8 cellular contexts compared by ENCODE assay signal in the genomic region with DNA sequence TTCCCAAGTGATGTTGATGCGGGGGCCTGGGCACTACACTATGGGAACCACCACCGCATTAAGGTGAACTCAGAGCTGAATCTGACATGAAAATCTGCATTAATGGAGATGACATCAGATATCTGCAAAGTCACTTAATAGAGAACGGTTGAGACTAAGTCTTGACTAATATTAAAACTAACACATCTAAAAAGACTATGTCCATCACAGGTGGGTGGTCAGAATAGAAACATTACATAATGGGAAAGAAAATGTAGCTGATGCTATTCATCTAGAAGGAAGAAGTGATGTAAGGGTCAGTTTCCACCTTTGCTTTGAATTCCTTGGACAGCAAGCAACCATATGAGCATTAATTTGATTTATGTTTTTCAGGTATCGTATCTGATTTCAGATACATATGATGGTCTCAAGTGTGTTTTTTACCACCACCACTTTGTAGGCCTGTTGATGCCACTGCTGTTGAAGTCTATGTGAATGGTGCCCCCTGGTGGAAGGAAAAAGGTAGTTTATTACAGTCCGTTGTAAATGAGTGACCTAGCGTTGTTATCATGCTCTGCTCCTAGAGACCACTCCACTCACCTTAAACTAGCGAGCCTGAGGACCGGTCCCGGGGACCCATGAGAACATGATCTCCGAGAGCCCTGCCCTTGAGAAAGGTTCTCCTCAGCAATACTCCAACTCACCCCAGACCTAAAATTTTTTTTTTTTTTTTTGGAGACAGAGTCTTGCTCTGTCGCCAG.
DNase-seq lines count a peak whose midpoint lies in the region; ATAC-seq and TF ChIP-seq lines count a peak whose summit lies in the region.

No MANE protein-coding gene starts in this region.

- H3K4me3 ChIP-seq in GM12875 (ENCODE audit: low read depth, low read length) (no peak overlapping the region), ascending aorta (no peak overlapping the region), smooth muscle cell (no peak overlapping the region)

- DNase-seq in A172 (ENCODE audit: low spot score) (peak; percentile 83), NCI-H1092 (lab: John Stamatoyannopoulos, UW) (peak; percentile 73), ascending aorta (ENCODE audit: low spot score in 2 of 2) (peak in 1 of 2 donors; percentile 76), hepatic stellate cell (ENCODE audit: low spot score) (peak; percentile 50), smooth muscle cell (lab: John Stamatoyannopoulos, UW; ENCODE audit: unreplicated experiment) (no peak)

- intact Hi-C loops in ascending aorta (cut with DNase I): loop anchor here (1.0 to 5.0 kb wide), 3 partner anchors 75 to 281 kb away; a partner anchor contains a TSS

- H3K9me3 ChIP-seq in ascending aorta: no peaks in the 10 kb centered on the region
- H3K9me3 ChIP-seq in smooth muscle cell (replicated peaks; ENCODE audit: low read depth): no peaks in the 10 kb centered on the region

- H4K20me1 ChIP-seq in smooth muscle cell (ENCODE audit: low read depth): no peaks in the 10 kb centered on the region

- H3K4me1 ChIP-seq in ascending aorta (no peaks in the 10 kb centered on the region), smooth muscle cell (ENCODE audit: low read depth) (no peaks in the 10 kb centered on the region)

- H2AFZ ChIP-seq in smooth muscle cell (ENCODE audit: low read depth): no peak overlapping the region

- H3K36me3 ChIP-seq in ascending aorta (no peaks in the 10 kb centered on the region), smooth muscle cell (ENCODE audit: low read depth) (no peaks in the 10 kb centered on the region)

- ATAC-seq in HG02759 (IDR thresholded peaks at IDR 0.05; ENCODE audit: unreplicated experiment) (peak; percentile 74), SK-N-SH treated with all-trans-retinoic acid at 6 μM for 48 hours (peak; percentile 99)

- no peaks in the 10 kb centered on the region for H3K79me2 ChIP-seq in smooth muscle cell (ENCODE audit: low read depth)

- peak; percentile 40; the same call in 1 of the 2 replicates for TF ChIP-seq CTCF in GM12875 (IDR thresholded peaks at IDR 0.05; ENCODE audit: borderline replicate concordance, insufficient read depth, low read depth, low read length)
- TF ChIP-seq CTCF in ascending aorta (IDR thresholded peaks at IDR 0.05): peak; percentile 76 to 81 (median 80)
- TF ChIP-seq CTCF in smooth muscle cell (IDR thresholded peaks at IDR 0.05; ENCODE audit: borderline replicate concordance, insufficient read depth, poor library complexity, severe bottlenecking): peak; percentile 69

- no peak overlapping the region for H3K27ac ChIP-seq in ascending aorta
- no peak overlapping the region for H3K27ac ChIP-seq in smooth muscle cell (ENCODE audit: low read depth)

- no peak overlapping the region for H3K4me2 ChIP-seq in smooth muscle cell

- 50% methylated on average over 11 of the region's 11 CpGs for WGBS in smooth muscle cell (ENCODE audit: low lambda C conversion rate)

- no peak overlapping the region for H3K9ac ChIP-seq in smooth muscle cell (ENCODE audit: low read depth)

- no peaks in the 10 kb centered on the region for H3F3A ChIP-seq in smooth muscle cell (ENCODE audit: low read depth)

- no peaks in the 10 kb centered on the region for H3K27me3 ChIP-seq in ascending aorta
- H3K27me3 ChIP-seq in smooth muscle cell (ENCODE audit: low read depth): no peaks in the 10 kb centered on the region

TF ChIP-seq in SK-N-SH treated with all-trans-retinoic acid at 6 μM for 48 hours, 23 proteins besides CTCF, POLR2A, EP300 and RAD21:
- TF ChIP-seq CSDC2 (CRISPR knock-in tag; IDR thresholded peaks at IDR 0.05) (no peak), OSR1 (CRISPR knock-in tag; IDR thresholded peaks at IDR 0.05) (no peak), PPARA (CRISPR knock-in tag; IDR thresholded peaks at IDR 0.05; ENCODE audit: borderline replicate concordance) (no peak), SNAI2 (CRISPR knock-in tag; IDR thresholded peaks at IDR 0.05) (no peak), TOX (CRISPR knock-in tag; IDR thresholded peaks at IDR 0.05; ENCODE audit: borderline replicate concordance) (no peak), ISL1 (CRISPR knock-in tag; IDR thresholded peaks at IDR 0.05) (no peak), ZNF8 (CRISPR knock-in tag; IDR thresholded peaks at IDR 0.05) (no peak), ZFP30 (CRISPR knock-in tag; IDR thresholded peaks at IDR 0.05) (no peak), ZC3H10 (CRISPR knock-in tag; IDR thresholded peaks at IDR 0.05) (no peak), TCF4 (CRISPR knock-in tag; IDR thresholded peaks at IDR 0.05; ENCODE audit: borderline replicate concordance) (no peak), GLIS3 (CRISPR knock-in tag; IDR thresholded peaks at IDR 0.05) (no peak), RARB (CRISPR knock-in tag; IDR thresholded peaks at IDR 0.05) (no peak), ARNTL (CRISPR knock-in tag; IDR thresholded peaks at IDR 0.05; ENCODE audit: borderline replicate concordance, low read depth) (no peak), BACH2 (CRISPR knock-in tag; IDR thresholded peaks at IDR 0.05; ENCODE audit: borderline replicate concordance) (no peak)
- TF ChIP-seq, protein P1, sequence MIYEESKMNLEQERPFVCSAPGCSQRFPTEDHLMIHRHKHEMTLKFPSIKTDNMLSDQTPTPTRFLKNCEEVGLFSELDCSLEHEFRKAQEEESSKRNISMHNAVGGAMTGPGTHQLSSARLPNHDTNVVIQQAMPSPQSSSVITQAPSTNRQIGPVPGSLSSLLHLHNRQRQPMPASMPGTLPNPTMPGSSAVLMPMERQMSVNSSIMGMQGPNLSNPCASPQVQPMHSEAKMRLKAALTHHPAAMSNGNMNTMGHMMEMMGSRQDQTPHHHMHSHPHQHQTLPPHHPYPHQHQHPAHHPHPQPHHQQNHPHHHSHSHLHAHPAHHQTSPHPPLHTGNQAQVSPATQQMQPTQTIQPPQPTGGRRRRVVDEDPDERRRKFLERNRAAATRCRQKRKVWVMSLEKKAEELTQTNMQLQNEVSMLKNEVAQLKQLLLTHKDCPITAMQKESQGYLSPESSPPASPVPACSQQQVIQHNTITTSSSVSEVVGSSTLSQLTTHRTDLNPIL (CRISPR knock-in tag; IDR thresholded peaks at IDR 0.05; ENCODE audit: low read depth): no peak
- TF ChIP-seq, protein P2, sequence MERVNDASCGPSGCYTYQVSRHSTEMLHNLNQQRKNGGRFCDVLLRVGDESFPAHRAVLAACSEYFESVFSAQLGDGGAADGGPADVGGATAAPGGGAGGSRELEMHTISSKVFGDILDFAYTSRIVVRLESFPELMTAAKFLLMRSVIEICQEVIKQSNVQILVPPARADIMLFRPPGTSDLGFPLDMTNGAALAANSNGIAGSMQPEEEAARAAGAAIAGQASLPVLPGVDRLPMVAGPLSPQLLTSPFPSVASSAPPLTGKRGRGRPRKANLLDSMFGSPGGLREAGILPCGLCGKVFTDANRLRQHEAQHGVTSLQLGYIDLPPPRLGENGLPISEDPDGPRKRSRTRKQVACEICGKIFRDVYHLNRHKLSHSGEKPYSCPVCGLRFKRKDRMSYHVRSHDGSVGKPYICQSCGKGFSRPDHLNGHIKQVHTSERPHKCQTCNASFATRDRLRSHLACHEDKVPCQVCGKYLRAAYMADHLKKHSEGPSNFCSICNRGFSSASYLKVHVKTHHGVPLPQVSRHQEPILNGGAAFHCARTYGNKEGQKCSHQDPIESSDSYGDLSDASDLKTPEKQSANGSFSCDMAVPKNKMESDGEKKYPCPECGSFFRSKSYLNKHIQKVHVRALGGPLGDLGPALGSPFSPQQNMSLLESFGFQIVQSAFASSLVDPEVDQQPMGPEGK (CRISPR knock-in tag; IDR thresholded peaks at IDR 0.05; ENCODE audit: borderline replicate concordance): no peak
- TF ChIP-seq, protein P3, sequence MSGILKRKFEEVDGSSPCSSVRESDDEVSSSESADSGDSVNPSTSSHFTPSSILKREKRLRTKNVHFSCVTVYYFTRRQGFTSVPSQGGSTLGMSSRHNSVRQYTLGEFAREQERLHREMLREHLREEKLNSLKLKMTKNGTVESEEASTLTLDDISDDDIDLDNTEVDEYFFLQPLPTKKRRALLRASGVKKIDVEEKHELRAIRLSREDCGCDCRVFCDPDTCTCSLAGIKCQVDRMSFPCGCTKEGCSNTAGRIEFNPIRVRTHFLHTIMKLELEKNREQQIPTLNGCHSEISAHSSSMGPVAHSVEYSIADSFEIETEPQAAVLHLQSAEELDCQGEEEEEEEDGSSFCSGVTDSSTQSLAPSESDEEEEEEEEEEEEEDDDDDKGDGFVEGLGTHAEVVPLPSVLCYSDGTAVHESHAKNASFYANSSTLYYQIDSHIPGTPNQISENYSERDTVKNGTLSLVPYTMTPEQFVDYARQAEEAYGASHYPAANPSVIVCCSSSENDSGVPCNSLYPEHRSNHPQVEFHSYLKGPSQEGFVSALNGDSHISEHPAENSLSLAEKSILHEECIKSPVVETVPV (CRISPR knock-in tag; IDR thresholded peaks at IDR 0.05): no peak
- TF ChIP-seq, protein P4, sequence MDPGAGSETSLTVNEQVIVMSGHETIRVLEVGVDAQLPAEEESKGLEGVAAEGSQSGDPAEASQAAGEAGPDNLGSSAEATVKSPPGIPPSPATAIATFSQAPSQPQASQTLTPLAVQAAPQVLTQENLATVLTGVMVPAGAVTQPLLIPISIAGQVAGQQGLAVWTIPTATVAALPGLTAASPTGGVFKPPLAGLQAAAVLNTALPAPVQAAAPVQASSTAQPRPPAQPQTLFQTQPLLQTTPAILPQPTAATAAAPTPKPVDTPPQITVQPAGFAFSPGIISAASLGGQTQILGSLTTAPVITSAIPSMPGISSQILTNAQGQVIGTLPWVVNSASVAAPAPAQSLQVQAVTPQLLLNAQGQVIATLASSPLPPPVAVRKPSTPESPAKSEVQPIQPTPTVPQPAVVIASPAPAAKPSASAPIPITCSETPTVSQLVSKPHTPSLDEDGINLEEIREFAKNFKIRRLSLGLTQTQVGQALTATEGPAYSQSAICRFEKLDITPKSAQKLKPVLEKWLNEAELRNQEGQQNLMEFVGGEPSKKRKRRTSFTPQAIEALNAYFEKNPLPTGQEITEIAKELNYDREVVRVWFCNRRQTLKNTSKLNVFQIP (CRISPR knock-in tag; IDR thresholded peaks at IDR 0.05; ENCODE audit: borderline replicate concordance, low read depth): no peak
